ENCODE assay signal across 27 cellular contexts in the genomic region with DNA sequence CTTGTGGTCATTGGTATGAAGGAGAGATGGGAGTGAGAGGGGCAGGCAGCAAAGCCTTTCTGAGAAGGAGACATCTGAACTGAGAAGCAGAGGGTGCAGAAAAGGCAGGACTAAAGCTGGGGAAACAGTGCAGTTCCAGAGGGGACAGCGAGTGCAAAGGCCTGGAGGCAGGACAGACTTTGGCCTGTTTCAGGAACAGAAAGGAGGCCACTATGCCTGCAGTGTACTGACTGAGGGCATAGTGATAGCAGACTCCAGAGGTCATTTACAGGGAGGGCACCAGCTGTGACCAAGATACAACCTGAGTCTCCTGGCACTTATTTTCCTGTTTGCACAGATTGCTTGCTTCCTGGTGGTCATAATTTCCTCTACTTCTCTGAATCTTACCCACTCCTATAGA. TPM values are rescaled to one million over a fixed set of nuclear protein-coding genes. Genes with fewer than 3 reads are reported as not detected.
"Had no signal": no experiment of that assay in that cellular context is flagged by ENCODE, and none has a peak within 500 bp of the region (broad histone marks: within the 10 kb centered on the region; RNA-seq: fewer than 3 reads in every experiment).

No MANE protein-coding gene starts in this region.

- H3K9me3 Mint-ChIP-seq: activated CD4-positive, alpha-beta memory T cell treated with anti-CD3 and anti-CD28 coated beads for 36 hours; activated CD4-positive, alpha-beta T cell treated with anti-CD3 and anti-CD28 coated beads, Interleukin-2, amount 10 ng/mL, durations not matched to agents 24 days and 14 days; activated naive CD4-positive, alpha-beta T cell treated with anti-CD3 and anti-CD28 coated beads for 36 hours; activated T-helper 17 cell treated with anti-CD3 and anti-CD28 coated beads, Interleukin-2, amount 50 U/mL, for 72 hours; T-helper 2 cell treated with Interferon-gamma antibody and Interleukin-4, amounts not matched to agents 5 μg/mL and 100 μg/mL, for 36 hours; WTC11 had no signal

- DNase-seq: activated CD4-positive, alpha-beta memory T cell treated with anti-CD3 and anti-CD28 coated beads for 36 hours; activated CD4-positive, alpha-beta T cell treated with anti-CD3 and anti-CD28 coated beads, Interleukin-2, amount 10 ng/mL, durations not matched to agents 24 days and 14 days; activated CD4-positive, CD25-positive, alpha-beta regulatory T cell treated with anti-CD3 and anti-CD28 coated beads, Interleukin-2, amount 50 U/mL, for 72 hours; activated CD8-positive, alpha-beta memory T cell treated with anti-CD3 and anti-CD28 coated beads for 24 hours; activated gamma-delta T cell; activated naive CD4-positive, alpha-beta T cell treated with anti-CD3 and anti-CD28 coated beads for 36 hours; activated T-cell treated with anti-CD3 and anti-CD28 coated beads for 4 hours; activated T-cell treated with anti-CD3 and anti-CD28 coated beads, Interleukin-2, amount 50 U/mL, for 48 hours; amygdala; brain microvascular endothelial cell; MG63; MV-4-11; NCI-H1092 treated with DMSO at 0.1 percent for 48 hours; NCI-H1417 treated with DMSO at 0.1 percent for 48 hours; NCI-H1694; NCI-H2029; NCI-H524; SHP77; SW 1271 had no signal

- H3K27ac ChIP-seq: brain microvascular endothelial cell, cardiac muscle cell, KMS-11, SJSA1 had no signal

- ATAC-seq: activated T-helper 17 cell treated with anti-CD3 and anti-CD28 coated beads, Interleukin-2, amount 50 U/mL, for 72 hours; SK-N-SH treated with all-trans-retinoic acid at 6 μM for 48 hours; WTC11 had no signal

- H3K4me3 Mint-ChIP-seq: activated CD4-positive, alpha-beta memory T cell treated with anti-CD3 and anti-CD28 coated beads for 36 hours; activated CD4-positive, alpha-beta T cell treated with anti-CD3 and anti-CD28 coated beads, Interleukin-2, amount 10 ng/mL, durations not matched to agents 24 days and 14 days; activated naive CD4-positive, alpha-beta T cell treated with anti-CD3 and anti-CD28 coated beads for 36 hours; activated naive CD8-positive, alpha-beta T cell; activated T-helper 17 cell treated with anti-CD3 and anti-CD28 coated beads, Interleukin-2, amount 50 U/mL, for 72 hours; T-helper 2 cell treated with Interferon-gamma antibody and Interleukin-4, amounts not matched to agents 5 μg/mL and 100 μg/mL, for 36 hours; WTC11 had no signal

- H3K27me3 Mint-ChIP-seq: activated naive CD8-positive, alpha-beta T cell had no signal

- H3K9ac ChIP-seq: KMS-11 had no signal

- H3K36me3 Mint-ChIP-seq: activated CD4-positive, alpha-beta memory T cell treated with anti-CD3 and anti-CD28 coated beads for 36 hours; activated naive CD8-positive, alpha-beta T cell had no signal

- H3K27ac Mint-ChIP-seq: activated CD4-positive, alpha-beta memory T cell treated with anti-CD3 and anti-CD28 coated beads for 36 hours; activated CD4-positive, alpha-beta T cell treated with anti-CD3 and anti-CD28 coated beads, Interleukin-2, amount 10 ng/mL, durations not matched to agents 24 days and 14 days; activated naive CD4-positive, alpha-beta T cell treated with anti-CD3 and anti-CD28 coated beads for 36 hours; activated naive CD8-positive, alpha-beta T cell; activated T-helper 17 cell treated with anti-CD3 and anti-CD28 coated beads, Interleukin-2, amount 50 U/mL, for 72 hours; T-helper 2 cell treated with Interferon-gamma antibody and Interleukin-4, amounts not matched to agents 5 μg/mL and 100 μg/mL, for 36 hours; WTC11 had no signal

- H3K4me1 Mint-ChIP-seq: activated T-helper 17 cell treated with anti-CD3 and anti-CD28 coated beads, Interleukin-2, amount 50 U/mL, for 72 hours had no signal

- H3K27me3 ChIP-seq: brain microvascular endothelial cell, cardiac muscle cell, MG63, SJSA1 had no signal

- H3K4me3 ChIP-seq: cardiac muscle cell, MG63, SJSA1 had no signal

- H3K9me3 ChIP-seq: MG63, SJSA1 had no signal

RNA-seq across cellular contexts. Expression of a gene that starts 29.6 kb away (rescaled TPM):
- total RNA-seq: activated CD4-positive, alpha-beta memory T cell treated with anti-CD3 and anti-CD28 coated beads for 36 hours; activated CD4-positive, alpha-beta T cell treated with anti-CD3 and anti-CD28 coated beads, Interleukin-2, amount 10 ng/mL, durations not matched to agents 24 days and 14 days had no signal
